ENCODE assay signal across 20 cellular contexts in the genomic region with DNA sequence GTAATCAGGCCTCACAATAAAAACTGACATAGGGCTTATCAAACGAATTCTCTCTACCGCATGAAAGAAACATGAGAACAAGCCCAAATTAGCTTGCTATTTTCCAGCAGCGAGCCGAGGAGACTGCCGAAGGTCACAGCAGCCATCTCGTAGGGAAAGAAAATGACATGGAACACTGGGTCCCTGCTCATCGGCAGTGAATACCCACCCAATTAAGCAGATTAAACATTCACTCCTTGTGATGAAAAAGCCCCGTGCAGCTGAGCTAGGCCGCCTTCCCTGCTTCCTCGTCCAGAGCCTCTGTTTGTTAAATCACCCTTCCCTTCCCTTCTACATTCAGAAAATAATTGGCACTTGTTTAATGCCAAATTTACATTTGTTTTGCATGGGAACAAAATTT.
DNase-seq lines count a peak whose midpoint lies in the region; TF ChIP-seq lines count a peak whose summit lies in the region.
"Had no signal": no experiment of that assay in that cellular context is flagged by ENCODE, and none has a peak within 500 bp of the region (broad histone marks: within the 10 kb centered on the region; RNA-seq: fewer than 3 reads in every experiment).

No MANE protein-coding gene starts in this region.

- 39 to 49% methylated on average over 10 of the region's 10 CpGs for WGBS in tibial nerve, 2 donors

- no peak for TF ChIP-seq CTCF in tibial nerve (IDR thresholded peaks at IDR 0.05)

- H3K9me3 ChIP-seq in tibial nerve, result no peaks in the 10 kb centered on the region
- H3K9me3 ChIP-seq: BLaER1 had no signal

- TF ChIP-seq POLR2A in tibial nerve (IDR thresholded peaks at IDR 0.05), result no peak

- no peak for TF ChIP-seq EP300 in tibial nerve (IDR thresholded peaks at IDR 0.05)

- H3K36me3 ChIP-seq in tibial nerve, result no peaks in the 10 kb centered on the region
- H3K36me3 ChIP-seq: BLaER1 had no signal

- no peaks in the 10 kb centered on the region for H3K4me1 ChIP-seq in tibial nerve
- H3K4me1 ChIP-seq: BLaER1 had no signal

- DNase-seq in NCI-H2081 (lab: John Stamatoyannopoulos, UW), result peak; percentile 16 to 71
- DNase-seq in NCI-H69 (lab: John Stamatoyannopoulos, UW), result peak; percentile 10
- DNase-seq in medulla oblongata (ENCODE audit: extremely low spot score), result peak; percentile 3
- peak; percentile 63 for DNase-seq in retina
- DNase-seq in NCI-H1436 (lab: John Stamatoyannopoulos, UW), result no peak
- DNase-seq in DMS 273 treated with DMSO at 0.1 percent for 48 hours (lab: John Stamatoyannopoulos, UW), result no peak
- no peak for DNase-seq in tibial nerve (ENCODE audit: low spot score in 2 of 2)
- DNase-seq: CD4-positive, alpha-beta T cell; COR-L47; DND-41; GOT3; Karpas-422; MV-4-11; NCI-H1417; NCI-H1930; NCI-H446; NCI-H748 treated with DMSO at 0.1 percent for 48 hours; T-cell had no signal

- H3K4me3 ChIP-seq in tibial nerve, result no peak overlapping the region
- H3K4me3 ChIP-seq: BLaER1, GM12878 had no signal

- H3K27ac ChIP-seq in tibial nerve, result no peak overlapping the region
- H3K27ac ChIP-seq: BLaER1 had no signal

- H3K27me3 ChIP-seq in tibial nerve, result no peaks in the 10 kb centered on the region
- H3K27me3 ChIP-seq: BLaER1 had no signal

Comparison
In these comparisons a context has a peak if more than half of its experiments do, and no peak if none do; other contexts are left out.
1. DNase-seq: peak in NCI-H2081 (2 of 2), NCI-H69 (single experiment), medulla oblongata (single experiment) and retina (single experiment); none in NCI-H1436 (single experiment), DMS 273 treated with DMSO at 0.1 percent for 48 hours (single experiment) and tibial nerve (0 of 2).